Comparison of ENCODE assay signal across 1 cellular context in genomic region chr12:56461235-56462159, GRCh38.
TF ChIP-seq lines count a peak whose summit lies in the region.

No MANE protein-coding gene starts in this region.

TF ChIP-seq in GM12878, 131 proteins besides CTCF, POLR2A, EP300 and RAD21:
- no peak for TF ChIP-seq NFIC (IDR thresholded peaks at IDR 0.05; ENCODE audit: low read depth, low read length)
- no peak for TF ChIP-seq STAT3 (IDR thresholded peaks at IDR 0.05; ENCODE audit: low read depth, low read length)
- no peak for TF ChIP-seq ZNF274 (IDR thresholded peaks at IDR 0.05; ENCODE audit: insufficient read depth, insufficient read length)
- no peak for TF ChIP-seq CBX5 (IDR thresholded peaks at IDR 0.05; ENCODE audit: low read depth)
- no peak for TF ChIP-seq CREB1 (IDR thresholded peaks at IDR 0.05; ENCODE audit: low read depth)
- no peak for TF ChIP-seq KDM1A (IDR thresholded peaks at IDR 0.05; ENCODE audit: borderline replicate concordance)
- TF ChIP-seq, protein P1, sequence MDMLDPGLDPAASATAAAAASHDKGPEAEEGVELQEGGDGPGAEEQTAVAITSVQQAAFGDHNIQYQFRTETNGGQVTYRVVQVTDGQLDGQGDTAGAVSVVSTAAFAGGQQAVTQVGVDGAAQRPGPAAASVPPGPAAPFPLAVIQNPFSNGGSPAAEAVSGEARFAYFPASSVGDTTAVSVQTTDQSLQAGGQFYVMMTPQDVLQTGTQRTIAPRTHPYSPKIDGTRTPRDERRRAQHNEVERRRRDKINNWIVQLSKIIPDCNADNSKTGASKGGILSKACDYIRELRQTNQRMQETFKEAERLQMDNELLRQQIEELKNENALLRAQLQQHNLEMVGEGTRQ (IDR thresholded peaks at IDR 0.05; ENCODE audit: borderline replicate concordance, low read depth, low read length) = no peak
- TF ChIP-seq HDAC6 (IDR thresholded peaks at IDR 0.05; ENCODE audit: unreplicated experiment) = no peak
- TF ChIP-seq STAT1 (conservative IDR thresholded peaks at IDR 0.05) = no peak
- no peak for TF ChIP-seq NR2C2 (IDR thresholded peaks at IDR 0.05; ENCODE audit: borderline replicate concordance, control insufficient read depth, insufficient read length, low read depth)
- TF ChIP-seq PRDM15 (CRISPR knock-in tag; IDR thresholded peaks at IDR 0.05) = no peak
- no peak for TF ChIP-seq BRCA1 (IDR thresholded peaks at IDR 0.05; ENCODE audit: low read depth, low read length)
- TF ChIP-seq WRNIP1 (IDR thresholded peaks at IDR 0.05; ENCODE audit: borderline replicate concordance, low read depth, low read length) = no peak
- no peak for TF ChIP-seq E2F4 (IDR thresholded peaks at IDR 0.05; ENCODE audit: low read depth, low read length)
